ENCODE assay signal across 1 cellular context in the genomic region with DNA sequence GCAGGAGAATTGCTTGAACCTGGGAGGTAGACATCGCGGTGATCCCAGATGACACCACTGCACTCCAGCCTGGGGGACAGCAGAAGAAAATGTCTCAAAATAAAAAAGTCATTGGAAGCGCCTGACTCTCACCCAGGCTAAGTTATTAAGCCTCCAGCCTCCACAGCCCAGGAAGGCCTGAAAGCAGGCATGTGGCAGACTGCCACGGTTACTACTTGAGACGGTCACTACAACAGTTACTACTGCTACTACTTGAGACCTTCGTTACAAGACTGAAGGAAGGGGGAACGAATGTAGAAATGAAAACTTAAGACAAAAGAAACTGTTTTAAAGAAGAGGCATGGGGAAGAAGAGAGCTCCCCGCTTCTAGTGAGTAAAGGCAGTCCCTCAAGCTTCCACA.
TF ChIP-seq lines count a peak whose summit lies in the region.

No MANE protein-coding gene starts in this region.

TF ChIP-seq in H1, 55 proteins besides CTCF, POLR2A, EP300 and RAD21:
- TF ChIP-seq RFX5 (IDR thresholded peaks at IDR 0.05; ENCODE audit: borderline replicate concordance, low read depth, low read length) (no peak), TBP (IDR thresholded peaks at IDR 0.05; ENCODE audit: low read depth, low read length) (no peak), MAFK (IDR thresholded peaks at IDR 0.05; ENCODE audit: low read depth, low read length) (no peak), ASH2L (IDR thresholded peaks at IDR 0.05; ENCODE audit: low read length) (no peak), JUND (IDR thresholded peaks at IDR 0.05; ENCODE audit: low read length) (no peak), RBBP5 (IDR thresholded peaks at IDR 0.05; ENCODE audit: borderline replicate concordance, low read depth, low read length) (no peak), BACH1 (IDR thresholded peaks at IDR 0.05; ENCODE audit: low read length) (no peak), SIRT6 (IDR thresholded peaks at IDR 0.05; ENCODE audit: low read length) (no peak), CREB1 (IDR thresholded peaks at IDR 0.05) (no peak), GABPA (IDR thresholded peaks at IDR 0.05; ENCODE audit: borderline replicate concordance, insufficient read depth, low read length) (no peak), SIN3A (conservative IDR thresholded peaks at IDR 0.05 in 1 of 2, IDR thresholded peaks at IDR 0.05 in 1 of 2; ENCODE audit: low read depth in 1 of 2, low read length in 2 of 2) (no peak)
